In genomic region chr4:3955361-3956164, GRCh38 we compare ENCODE assay signal across 8 cellular contexts.
DNase-seq lines count a peak whose midpoint lies in the region; ATAC-seq and TF ChIP-seq lines count a peak whose summit lies in the region.
"Not testable (repeated sequence)": the region's sequence is repeated elsewhere in the genome, so short reads cannot be mapped to it uniquely, and the experiment has no call there.

No MANE protein-coding gene starts in this region.

- H3K4me1 ChIP-seq in spleen, result peaks cover 0 to 13% (median 4%) of the 10 kb centered on the region in 6 donors

- H3K4me3 Mint-ChIP-seq in activated B cell treated with CpG ODN at 0.5 μM for 24 hours (peak overlapping the region; percentile 92), immature natural killer cell (peak overlapping the region; percentile 88 to 96 (median 94))

- not testable (repeated sequence) for TF ChIP-seq POLR2A in spleen (IDR thresholded peaks at IDR 0.05)

- H3K4me3 ChIP-seq in AG04449 (ENCODE audit: low read depth, low read length) (peak overlapping the region; percentile 65), spleen (peak overlapping the region; percentile 62 to 96 (median 86))

- not testable (repeated sequence) for TF ChIP-seq CTCF in AG04449 (IDR thresholded peaks at IDR 0.05; ENCODE audit: insufficient read depth, low read length, missing control alignments); activated B cell treated with CpG ODN at 0.5 μM for 24 hours (IDR thresholded peaks at IDR 0.05); spleen (IDR thresholded peaks at IDR 0.05 in 8 of 11, conservative IDR thresholded peaks at IDR 0.05 in 3 of 11)

- CTCF ChIA-PET in AG04449 (lab: Yijun Ruan, JAX), result interaction anchor here (1.3 kb wide), 1 partner anchor 11 kb away, joined by 5 read pairs; no protein-coding TSS in a partner anchor
- CTCF ChIA-PET in activated B cell treated with CpG ODN at 0.5 μM for 24 hours (lab: Charles Lee), result not testable (repeated sequence)

- not testable (repeated sequence) for H3K27me3 Mint-ChIP-seq in activated B cell treated with CpG ODN at 0.5 μM for 24 hours; immature natural killer cell (ENCODE audit: low read depth in 3 of 3)

- ATAC-seq in GM18907 (IDR thresholded peaks at IDR 0.05; ENCODE audit: unreplicated experiment) (peak; percentile 100), HG03159 (IDR thresholded peaks at IDR 0.05; ENCODE audit: unreplicated experiment) (peak; percentile 99), activated B cell treated with CpG ODN at 0.5 μM for 24 hours (ENCODE audit: low read depth) (peak; percentile 98)

- 0 to 1% (median 1%) methylated on average over 46 to 56 of the region's 56 CpGs for WGBS in spleen, 5 donors

- H3K27me3 ChIP-seq in spleen (replicated peaks in 1 of 7), result not testable (repeated sequence)

- peak; percentile 95 for DNase-seq in AG04449 (ENCODE audit: low read depth, low spot score)
- DNase-seq in NCI-H2227 (lab: John Stamatoyannopoulos, UW; ENCODE audit: unreplicated experiment), result peak; percentile 95
- peak; percentile 97 for DNase-seq in activated B cell treated with CpG ODN at 0.5 μM for 24 hours
- DNase-seq in caudate nucleus (lab: John Stamatoyannopoulos, UW), result peak; percentile 80 to 99 (median 95)
- peak; percentile 96 to 99 (median 98) for DNase-seq in immature natural killer cell
- peak; percentile 99 for DNase-seq in spleen

- H3K9me3 Mint-ChIP-seq in activated B cell treated with CpG ODN at 0.5 μM for 24 hours, immature natural killer cell: not testable (repeated sequence)

- intact Hi-C loops in activated B cell treated with CpG ODN at 0.5 μM for 24 hours (cut with micrococcal nuclease), result loop anchor here (2.0 to 10.0 kb wide), 3 partner anchors 337 to 881 kb away; partner anchors contain the start of genes HTT, HTT-AS, LYAR and RGS12
- intact Hi-C loops in spleen (cut with DNase I; ENCODE audit: low total_unique reads), result not testable (repeated sequence)

- H3K36me3 ChIP-seq in spleen, result not testable (repeated sequence)

- POLR2A ChIA-PET in AG04449 (lab: Yijun Ruan, JAX), result not testable (repeated sequence)
- POLR2A ChIA-PET in activated B cell treated with CpG ODN at 0.5 μM for 24 hours (lab: Charles Lee), result interaction anchor here (0.6 to 1.4 kb wide), 2 partner anchors 293 to 296 kb away, joined by 3 to 4 read pairs; partner anchors contain the start of gene TMEM128

- H3K27ac Mint-ChIP-seq in activated B cell treated with CpG ODN at 0.5 μM for 24 hours, result peak overlapping the region; percentile 88
- peak overlapping the region; percentile 85 to 99 (median 96) for H3K27ac Mint-ChIP-seq in immature natural killer cell

- H3K4me1 Mint-ChIP-seq in activated B cell treated with CpG ODN at 0.5 μM for 24 hours, result peaks cover 11% of the 10 kb centered on the region
- not testable (repeated sequence) for H3K4me1 Mint-ChIP-seq in immature natural killer cell

- H3K9me3 ChIP-seq in spleen, result not testable (repeated sequence)

- not testable (repeated sequence) for H3K36me3 Mint-ChIP-seq in activated B cell treated with CpG ODN at 0.5 μM for 24 hours (ENCODE audit: low read depth); immature natural killer cell

- H3K27ac ChIP-seq in caudate nucleus (ENCODE audit: low read depth, low read length) (peak overlapping the region; percentile 76), spleen (peak overlapping the region; percentile 51 to 91 (median 83))

Comparison
In these comparisons a context has a peak if more than half of its experiments do, and no peak if none do; other contexts are left out.
1. Peak in every context shown above with its lines: DNase-seq, ATAC-seq, H3K4me3 ChIP-seq and H3K27ac ChIP-seq.